Comparison of ENCODE assay signal across 20 cellular contexts in the genomic region with DNA sequence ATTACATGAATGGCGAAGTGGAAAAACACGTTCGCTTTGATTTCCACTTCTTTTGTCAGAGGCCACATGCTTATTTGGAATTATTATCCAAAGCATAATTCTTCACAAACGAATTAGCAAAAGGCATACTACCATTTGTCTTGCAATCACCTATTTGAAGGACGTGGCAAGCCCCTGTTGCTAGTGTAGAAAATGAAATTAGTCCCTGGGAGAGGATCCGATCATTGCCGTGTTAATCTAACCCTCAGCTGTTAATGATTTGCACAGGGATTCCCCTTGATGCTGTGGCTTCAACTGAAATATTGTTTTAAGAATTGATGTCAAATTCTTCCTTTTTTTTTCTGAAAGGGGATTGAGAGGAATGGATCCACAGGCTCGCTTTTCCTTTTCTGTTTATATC. TPM values are rescaled to one million over a fixed set of nuclear protein-coding genes. Genes with fewer than 3 reads are reported as not detected.
A peak's percentile ranks its signal among the peaks of the same experiment; 100 is the strongest.
DNase-seq lines count a peak whose midpoint lies in the region; ATAC-seq and TF ChIP-seq lines count a peak whose summit lies in the region.
"Had no signal": no experiment of that assay in that cellular context is flagged by ENCODE, and none has a peak within 500 bp of the region (broad histone marks: within the 10 kb centered on the region; RNA-seq: fewer than 3 reads in every experiment).

No MANE protein-coding gene starts in this region.

- TF ChIP-seq CTCF in HFF-Myc (IDR thresholded peaks at IDR 0.05; ENCODE audit: low read depth, low read length, missing control alignments) (no peak), foreskin fibroblast (IDR thresholded peaks at IDR 0.05; ENCODE audit: low read depth, low read length) (no peak), foreskin keratinocyte (conservative IDR thresholded peaks at IDR 0.05) (no peak)

- peak overlapping the region in 3 of 5 donors; percentile 27 to 55 (median 38) for H3K9ac ChIP-seq in subcutaneous abdominal adipose tissue (ENCODE audit: low read length in 5 of 5)

- H3K4me3 ChIP-seq in HFF-Myc (replicated peaks; ENCODE audit: low read depth, low read length) (peak overlapping the region; percentile 29), foreskin fibroblast (ENCODE audit: low read depth in 1 of 2, low read length in 2 of 2) (peak overlapping the region; percentile 22 to 38), subcutaneous abdominal adipose tissue (ENCODE audit: low read depth in 1 of 5, low read length in 5 of 5) (peak overlapping the region in 4 of 5 donors; percentile 19 to 62 (median 46))
- H3K4me3 ChIP-seq: cardiac muscle cell had no signal

- H3K36me3 ChIP-seq in subcutaneous abdominal adipose tissue (ENCODE audit: control insufficient read depth in 5 of 5, insufficient read depth in 5 of 5, low read length in 5 of 5), result no peaks in the 10 kb centered on the region
- H3K36me3 ChIP-seq: cardiac muscle cell had no signal

- peak overlapping the region; percentile 52 for H3K27ac ChIP-seq in subcutaneous abdominal adipose tissue (ENCODE audit: low read depth, low read length)
- no peak overlapping the region for H3K27ac ChIP-seq in foreskin keratinocyte
- H3K27ac ChIP-seq: cardiac muscle cell had no signal

- ATAC-seq in foreskin keratinocyte (no peak), esophagus mucosa (no peak)
- ATAC-seq: effector memory CD8-positive, alpha-beta T cell had no signal

- H3K9me3 ChIP-seq in subcutaneous abdominal adipose tissue (ENCODE audit: control insufficient read depth in 5 of 5, low read length in 5 of 5), result no peaks in the 10 kb centered on the region

- H3K27me3 ChIP-seq in subcutaneous abdominal adipose tissue (ENCODE audit: control insufficient read depth in 5 of 5, insufficient read depth in 4 of 5, low read length in 5 of 5), result no peaks in the 10 kb centered on the region
- no peaks in the 10 kb centered on the region for H3K27me3 ChIP-seq in foreskin keratinocyte
- H3K27me3 ChIP-seq: cardiac muscle cell had no signal

- peaks cover 0 to 41% (median 20%) of the 10 kb centered on the region in 5 donors for H3K4me1 ChIP-seq in subcutaneous abdominal adipose tissue (ENCODE audit: control insufficient read depth in 5 of 5, insufficient read depth in 5 of 5, low read length in 5 of 5)
- peaks cover 10% of the 10 kb centered on the region for H3K4me1 ChIP-seq in foreskin keratinocyte

- no peak for DNase-seq in HFF-Myc (ENCODE audit: extremely low read depth, low read depth)
- DNase-seq in NCI-H748 (lab: John Stamatoyannopoulos, UW; ENCODE audit: unreplicated experiment), result peak; percentile 75
- peak in 1 of 2 donors; percentile 14 for DNase-seq in foreskin fibroblast
- no peak for DNase-seq in foreskin keratinocyte
- no peak for DNase-seq in NCI-H774 (lab: John Stamatoyannopoulos, UW)
- DNase-seq: activated CD4-positive, alpha-beta T cell treated with anti-CD3 and anti-CD28 coated beads for 48 hours; activated naive CD8-positive, alpha-beta T cell treated with anti-CD3 and anti-CD28 coated beads, Interleukin-2, amount 10 ng/mL, durations not matched to agents 7 days and 5 days; activated T-cell treated with anti-CD3 and anti-CD28 coated beads, Interleukin-2, amount 50 U/mL, for 1 hour; effector memory CD8-positive, alpha-beta T cell; foreskin melanocyte; NCI-H2107; occipital lobe; SIG-M5; stimulated activated naive CD4-positive, alpha-beta T cell treated with Interleukin-2 at 50 U/mL for 16 hours had no signal

RNA-seq across cellular contexts. Expression of a gene that starts 4.6 kb away (rescaled TPM):
- not detected in 2 replicates for total RNA-seq in foreskin keratinocyte
- 0.06 TPM in 1 of 2 replicates, not detected in the other for polyA plus RNA-seq in foreskin keratinocyte
- total RNA-seq in esophagus mucosa, result 0.08 TPM
- total RNA-seq: activated naive CD8-positive, alpha-beta T cell treated with anti-CD3 and anti-CD28 coated beads, Interleukin-2, amount 10 ng/mL, durations not matched to agents 7 days and 5 days; cardiac muscle cell; M059J; mononuclear cell; occipital lobe had no signal
- polyA plus RNA-seq: CD14-positive monocyte had no signal
